In genomic region chrX:43750248-43750676, GRCh38 we compare ENCODE assay signal across 8 cellular contexts.
DNase-seq lines count a peak whose midpoint lies in the region; ATAC-seq, FAIRE-seq and TF ChIP-seq lines count a peak whose summit lies in the region.

No MANE protein-coding gene starts in this region.

- POLR2A ChIA-PET in HepG2 (lab: Yijun Ruan, JAX): interaction anchor here (1.3 kb wide), 1 partner anchor 94 kb away, joined by 5 read pairs; the partner anchor contains the start of gene MAOA

- DNase-seq in GM13976 (ENCODE audit: low spot score) (peak; percentile 37), NCI-H2227 (lab: John Stamatoyannopoulos, UW; ENCODE audit: unreplicated experiment) (peak; percentile 55), cerebellum (ENCODE audit: low spot score) (peak; percentile 46), HepG2 (ENCODE audit: low spot score) (peak; percentile 57)
- peak; percentile 16 for DNase-seq in activated CD4-positive, CD25-positive, alpha-beta regulatory T cell treated with anti-CD3 and anti-CD28 coated beads, Interleukin-2, amount 50 U/mL, for 16 hours (ENCODE audit: low read depth, low spot score)
- peak; percentile 4 for DNase-seq in stimulated activated CD8-positive, alpha-beta memory T cell treated with anti-CD3 and anti-CD28 coated beads, Interleukin-12 subunit alpha, Interleukin-12 subunit beta, amount 100 ng/mL, for 1 hour (ENCODE audit: low read depth)

- peak; percentile 79 for TF ChIP-seq RAD21 in HepG2 (CRISPR knock-in tag; IDR thresholded peaks at IDR 0.05)

- ATAC-seq in HG03045 (IDR thresholded peaks at IDR 0.05; ENCODE audit: unreplicated experiment) (peak; percentile 56), HepG2 (peak; percentile 88), GM19035 (IDR thresholded peaks at IDR 0.05; ENCODE audit: unreplicated experiment) (no peak)

- BruUV-seq in HepG2 (replicated peaks; lab: Mats Ljungman, UMichigan): no TSS peak

- 0 out of 2 replicates have a peak, but pooled peaks cover 9% of the 10 kb centered on the region for H3K4me1 ChIP-seq in HepG2 (ENCODE audit: insufficient read depth, low read length)

- in situ Hi-C loops in GM13976 (cut with MboI; ENCODE audit: low sequenced_read_pairs, unreplicated experiment): loop anchor here (25.0 kb wide), 1 partner anchor 1963 kb away; no protein-coding TSS in a partner anchor
- in situ Hi-C loops in HepG2 (cut with HindIII; ENCODE audit: extremely low pct_ligation_motif_present, low pct_unique_long_range_greater_than_20kb): loop anchor here (10.0 kb wide), 1 partner anchor 395 kb away; no protein-coding TSS in a partner anchor

- no peak for TF ChIP-seq POLR2A in HepG2 (IDR thresholded peaks at IDR 0.05; ENCODE audit: insufficient read depth in 1 of 2, low read depth in 2 of 2, low read length in 2 of 2)

- H3K4me3 ChIP-seq in HepG2 (replicated peaks in 1 of 3; ENCODE audit: insufficient read depth in 1 of 3, low read depth in 2 of 3, low read length in 3 of 3): no peak overlapping the region

- no peaks in the 10 kb centered on the region for H3K9me3 ChIP-seq in HepG2 (ENCODE audit: low read length)

- WGBS in HepG2 (ENCODE audit: low lambda C conversion rate): 7% methylated on average over 5 of the region's 6 CpGs

- TF ChIP-seq EP300 in HepG2 (IDR thresholded peaks at IDR 0.05; ENCODE audit: low read depth in 2 of 2, low read length in 2 of 2) (no peak), HepG2 (CRISPR knock-in tag; IDR thresholded peaks at IDR 0.05; ENCODE audit: borderline replicate concordance) (no peak)

- no peaks in the 10 kb centered on the region for H3K36me3 ChIP-seq in HepG2 (replicated peaks in 1 of 2; ENCODE audit: control insufficient read depth in 1 of 2, insufficient read depth in 2 of 2, low read length in 2 of 2)

- H3K4me2 ChIP-seq in HepG2 (ENCODE audit: low read depth, low read length): no peak overlapping the region

- no peak overlapping the region for H2AFZ ChIP-seq in HepG2 (ENCODE audit: low read length)

- H3K27ac ChIP-seq in HepG2 (ENCODE audit: extremely low read length, insufficient read depth, low read length): no peak overlapping the region

- H3K27me3 ChIP-seq in HepG2 (ENCODE audit: control insufficient read depth in 1 of 2, insufficient read depth in 2 of 2, low read length in 2 of 2): no peaks in the 10 kb centered on the region

- H3K9ac ChIP-seq in HepG2 (ENCODE audit: insufficient read depth, low read depth, low read length): no peak overlapping the region

- CTCF ChIA-PET in HepG2 (lab: Yijun Ruan, JAX; ENCODE audit: low intra/inter-chr PET ratio, low total read pairs): interaction anchor here (4.1 kb wide), 1 partner anchor 191 kb away, joined by 49 read pairs; no protein-coding TSS in a partner anchor

- intact Hi-C loops in HepG2 (cut with micrococcal nuclease; ENCODE audit: unreplicated experiment): loop anchor here (1.0 to 5.0 kb wide), 2 partner anchors 93 to 191 kb away; partner anchors contain the start of gene MAOA

- TF ChIP-seq CTCF in GM13976 (IDR thresholded peaks at IDR 0.05; ENCODE audit: borderline replicate concordance, control extremely low read depth, extremely low read depth, insufficient read depth, missing control alignments): peak; percentile 39
- peak; percentile 77 for TF ChIP-seq CTCF in HepG2 (CRISPR knock-in tag; IDR thresholded peaks at IDR 0.05)

- peak; percentile 73 for FAIRE-seq in HepG2 (lab: Jason Lieb, UNC)

- H4K20me1 ChIP-seq in HepG2 (ENCODE audit: insufficient read depth, low read length): no peaks in the 10 kb centered on the region

- no peaks in the 10 kb centered on the region for H3K79me2 ChIP-seq in HepG2 (ENCODE audit: insufficient read depth, low read length)

TF ChIP-seq in HepG2, 621 proteins besides CTCF, POLR2A, EP300 and RAD21:
- TF ChIP-seq STAG1 (CRISPR knock-in tag; IDR thresholded peaks at IDR 0.05) (peak; percentile 89), ZNF841 (CRISPR knock-in tag; IDR thresholded peaks at IDR 0.05; ENCODE audit: borderline replicate concordance) (no peak), HNRNPL (IDR thresholded peaks at IDR 0.05; ENCODE audit: low read depth, low read length) (no peak), ZNF746 (CRISPR knock-in tag; IDR thresholded peaks at IDR 0.05) (no peak), ZBTB42 (CRISPR knock-in tag; IDR thresholded peaks at IDR 0.05) (no peak), SMC3 (IDR thresholded peaks at IDR 0.05; ENCODE audit: low read length) (peak; percentile 86)

Comparison
In these comparisons a context has a peak if more than half of its experiments do, and no peak if none do; other contexts are left out.
1. DNase-seq: peak in every context shown above with its lines; median percentile 57 in HepG2; 55 in NCI-H2227; 46 in cerebellum; 37 in GM13976; 16 in activated CD4-positive, CD25-positive, alpha-beta regulatory T cell treated with anti-CD3 and anti-CD28 coated beads, Interleukin-2, amount 50 U/mL, for 16 hours; 4 in stimulated activated CD8-positive, alpha-beta memory T cell treated with anti-CD3 and anti-CD28 coated beads, Interleukin-12 subunit alpha, Interleukin-12 subunit beta, amount 100 ng/mL, for 1 hour.